In genomic region chr3:56157693-56158092, GRCh38 we compare ENCODE assay signal across 9 cellular contexts.
DNase-seq lines count a peak whose midpoint lies in the region; ATAC-seq, FAIRE-seq and TF ChIP-seq lines count a peak whose summit lies in the region.
"Had no signal": no experiment of that assay in that cellular context is flagged by ENCODE, and none has a peak within 500 bp of the region (broad histone marks: within the 10 kb centered on the region; RNA-seq: fewer than 3 reads in every experiment).

No MANE protein-coding gene starts in this region.

- no peak overlapping the region for H2AFZ ChIP-seq in astrocyte (ENCODE audit: low read depth, low read length)

- H3K27me3 Mint-ChIP-seq in astrocyte (ENCODE audit: low read depth, unreplicated experiment): no peaks in the 10 kb centered on the region
- no peaks in the 10 kb centered on the region for H3K27me3 Mint-ChIP-seq in Caco-2 (ENCODE audit: insufficient read depth, unreplicated experiment)
- H3K27me3 Mint-ChIP-seq in activated CD4-positive, alpha-beta memory T cell treated with anti-CD3 and anti-CD28 coated beads, Interleukin-2, amount 10 ng/mL, durations not matched to agents 7 days and 5 days: peaks cover 2% of the 10 kb centered on the region

- H3K9ac ChIP-seq in astrocyte (ENCODE audit: low read length): no peak overlapping the region

- POLR2A ChIA-PET in Caco-2 (lab: Charles Lee): no interaction called here
- POLR2A ChIA-PET in activated CD4-positive, alpha-beta memory T cell treated with anti-CD3 and anti-CD28 coated beads, Interleukin-2, amount 10 ng/mL, durations not matched to agents 7 days and 5 days (lab: Charles Lee): no interaction called here

- no peaks in the 10 kb centered on the region for H4K20me1 ChIP-seq in astrocyte (ENCODE audit: insufficient read depth, low read length)

- H3K27ac Mint-ChIP-seq in astrocyte (ENCODE audit: unreplicated experiment) (no peak overlapping the region), Caco-2 (ENCODE audit: unreplicated experiment) (no peak overlapping the region)
- H3K27ac Mint-ChIP-seq in activated CD4-positive, alpha-beta memory T cell treated with anti-CD3 and anti-CD28 coated beads, Interleukin-2, amount 10 ng/mL, durations not matched to agents 7 days and 5 days: no peak overlapping the region

- peak; percentile 60 for ATAC-seq in GM18858 (IDR thresholded peaks at IDR 0.05; ENCODE audit: unreplicated experiment)
- peak; percentile 65 for ATAC-seq in HG03457 (IDR thresholded peaks at IDR 0.05; ENCODE audit: unreplicated experiment)
- no peak for ATAC-seq in omental fat pad (ENCODE audit: low FRiP score)

- H3K4me2 ChIP-seq in astrocyte (ENCODE audit: low read length): no peak overlapping the region

- H3K36me3 ChIP-seq in astrocyte (ENCODE audit: insufficient read depth, low read length) (no peaks in the 10 kb centered on the region), Caco-2 (ENCODE audit: control insufficient read depth, insufficient read depth, low read length) (no peaks in the 10 kb centered on the region; the same call in 1 of the 2 replicates)

- intact Hi-C loops in Caco-2 (cut with micrococcal nuclease; ENCODE audit: unreplicated experiment): no loop called here

- no peaks in the 10 kb centered on the region for H3K36me3 Mint-ChIP-seq in astrocyte (ENCODE audit: low read depth, unreplicated experiment)
- no peaks in the 10 kb centered on the region for H3K36me3 Mint-ChIP-seq in Caco-2 (ENCODE audit: insufficient read depth, unreplicated experiment)
- H3K36me3 Mint-ChIP-seq in activated CD4-positive, alpha-beta memory T cell treated with anti-CD3 and anti-CD28 coated beads, Interleukin-2, amount 10 ng/mL, durations not matched to agents 7 days and 5 days (ENCODE audit: low read depth): no peaks in the 10 kb centered on the region

- H3K4me1 ChIP-seq in astrocyte (ENCODE audit: insufficient read depth, low read length) (no peaks in the 10 kb centered on the region), Caco-2 (no peaks in the 10 kb centered on the region)

- no peaks in the 10 kb centered on the region for H3K79me2 ChIP-seq in astrocyte (ENCODE audit: insufficient read depth, low read length)

- H3K4me3 ChIP-seq in astrocyte (ENCODE audit: insufficient read depth, low read depth, low read length) (no peak overlapping the region), Caco-2 (ENCODE audit: low read depth, low read length) (no peak overlapping the region)

- no TSS peak for BruUV-seq in Caco-2 (replicated peaks; lab: Mats Ljungman, UMichigan)

- no peak overlapping the region for H3K27ac ChIP-seq in astrocyte (ENCODE audit: low read depth, low read length)

- no peak for TF ChIP-seq CTCF in astrocyte (IDR thresholded peaks at IDR 0.05; ENCODE audit: insufficient read depth, low read depth, low read length)
- TF ChIP-seq CTCF in omental fat pad (IDR thresholded peaks at IDR 0.05): no peak
- no peak for TF ChIP-seq CTCF in Caco-2 (IDR thresholded peaks at IDR 0.05; ENCODE audit: insufficient read depth in 1 of 2, low read depth in 1 of 2, low read length in 1 of 2, severe bottlenecking in 1 of 2, unreplicated experiment in 1 of 2)

- H3K9me3 Mint-ChIP-seq in astrocyte (ENCODE audit: unreplicated experiment) (peaks cover 7% of the 10 kb centered on the region), Caco-2 (ENCODE audit: unreplicated experiment) (peaks cover 13% of the 10 kb centered on the region)
- no peaks in the 10 kb centered on the region for H3K9me3 Mint-ChIP-seq in activated CD4-positive, alpha-beta memory T cell treated with anti-CD3 and anti-CD28 coated beads, Interleukin-2, amount 10 ng/mL, durations not matched to agents 7 days and 5 days

- DNase-seq in astrocyte (ENCODE audit: low read depth) (peak; percentile 34), renal cortical epithelial cell (ENCODE audit: low read depth) (peak; percentile 69), omental fat pad (ENCODE audit: low spot score) (no peak), Caco-2 (no peak)
- DNase-seq in stimulated activated CD4-positive, alpha-beta T cell treated with anti-CD3 and anti-CD28 coated beads, Interleukin-1b, Interleukin-23, amount 100 ng/mL, for 48 hours: no peak
- no peak for DNase-seq in activated CD4-positive, alpha-beta memory T cell treated with anti-CD3 and anti-CD28 coated beads, Interleukin-2, amount 10 ng/mL, durations not matched to agents 7 days and 5 days
- DNase-seq: NCI-H2227 treated with DMSO at 0.1 percent for 48 hours had no signal

- CTCF ChIA-PET in Caco-2 (lab: Charles Lee): no interaction called here
- CTCF ChIA-PET in activated CD4-positive, alpha-beta memory T cell treated with anti-CD3 and anti-CD28 coated beads, Interleukin-2, amount 10 ng/mL, durations not matched to agents 7 days and 5 days (lab: Charles Lee): no interaction called here

- peaks cover 11% of the 10 kb centered on the region for H3K4me1 Mint-ChIP-seq in astrocyte (ENCODE audit: low read depth, unreplicated experiment)
- no peaks in the 10 kb centered on the region for H3K4me1 Mint-ChIP-seq in Caco-2 (ENCODE audit: low read depth, unreplicated experiment)
- no peaks in the 10 kb centered on the region for H3K4me1 Mint-ChIP-seq in activated CD4-positive, alpha-beta memory T cell treated with anti-CD3 and anti-CD28 coated beads, Interleukin-2, amount 10 ng/mL, durations not matched to agents 7 days and 5 days

- FAIRE-seq in astrocyte (lab: Jason Lieb, UNC): no peak

- no peaks in the 10 kb centered on the region for H3K27me3 ChIP-seq in astrocyte (ENCODE audit: insufficient read depth, low read length)
- no peaks in the 10 kb centered on the region for H3K27me3 ChIP-seq in Caco-2 (replicated peaks; ENCODE audit: control insufficient read depth, insufficient read depth, low read length)

- H3K4me3 Mint-ChIP-seq in astrocyte (ENCODE audit: unreplicated experiment): no peak overlapping the region
- no peak overlapping the region for H3K4me3 Mint-ChIP-seq in Caco-2 (ENCODE audit: unreplicated experiment)
- no peak overlapping the region for H3K4me3 Mint-ChIP-seq in activated CD4-positive, alpha-beta memory T cell treated with anti-CD3 and anti-CD28 coated beads, Interleukin-2, amount 10 ng/mL, durations not matched to agents 7 days and 5 days

- H3K9me3 ChIP-seq in astrocyte (ENCODE audit: insufficient read depth, low read depth, low read length) (no peaks in the 10 kb centered on the region), Caco-2 (no peaks in the 10 kb centered on the region)

Comparison
In these comparisons a context has a peak if more than half of its experiments do, and no peak if none do; other contexts are left out.
1. DNase-seq: peak in astrocyte (single experiment) and renal cortical epithelial cell (single experiment); none in omental fat pad (single experiment), stimulated activated CD4-positive, alpha-beta T cell treated with anti-CD3 and anti-CD28 coated beads, Interleukin-1b, Interleukin-23, amount 100 ng/mL, for 48 hours (single experiment), Caco-2 (0 of 2) and activated CD4-positive, alpha-beta memory T cell treated with anti-CD3 and anti-CD28 coated beads, Interleukin-2, amount 10 ng/mL, durations not matched to agents 7 days and 5 days (single experiment).